Comparison of ENCODE assay signal across 1 cellular context in genomic region chr6:135085700-135086413, GRCh38.
TF ChIP-seq lines count a peak whose summit lies in the region.

No MANE protein-coding gene starts in this region.

TF ChIP-seq in GM12878, 131 proteins besides CTCF, POLR2A, EP300 and RAD21 (continued from another document):
- no peak for TF ChIP-seq IRF3 (IDR thresholded peaks at IDR 0.05)
- peak; percentile 31; the same call in 1 of the 2 replicates for TF ChIP-seq ZBED1 (IDR thresholded peaks at IDR 0.05; ENCODE audit: borderline replicate concordance)
- TF ChIP-seq IKZF1 (conservative IDR thresholded peaks at IDR 0.05): peak; percentile 52
- no peak for TF ChIP-seq SPI1 (IDR thresholded peaks at IDR 0.05; ENCODE audit: borderline replicate concordance, insufficient read depth, low read depth, low read length)
- peak; percentile 60; the same call in 1 of the 2 replicates for TF ChIP-seq BCL11A (IDR thresholded peaks at IDR 0.05; ENCODE audit: low read depth, low read length)
- TF ChIP-seq STAT1 (conservative IDR thresholded peaks at IDR 0.05): no peak
- TF ChIP-seq SMARCA5 (IDR thresholded peaks at IDR 0.05): peak; percentile 36
- peak; percentile 52; the same call in 1 of the 2 replicates for TF ChIP-seq IRF4 (IDR thresholded peaks at IDR 0.05; ENCODE audit: low read depth, low read length)
- peak; percentile 84 for TF ChIP-seq JUNB (IDR thresholded peaks at IDR 0.05)
- no peak for TF ChIP-seq ZNF384 (IDR thresholded peaks at IDR 0.05; ENCODE audit: borderline replicate concordance, low read depth, low read length)
- 0 out of 2 replicates have a peak, but pooled peaks have one; percentile 31 for TF ChIP-seq RUNX3 (IDR thresholded peaks at IDR 0.05; ENCODE audit: low read length)
- TF ChIP-seq FOXM1 (IDR thresholded peaks at IDR 0.05; ENCODE audit: low read depth, low read length): peak; percentile 32; the same call in 1 of the 2 replicates
- TF ChIP-seq SRF (IDR thresholded peaks at IDR 0.05; ENCODE audit: low read depth in 2 of 2, low read length in 2 of 2): no peak
- TF ChIP-seq ZNF24 (IDR thresholded peaks at IDR 0.05): no peak
- no peak for TF ChIP-seq NFYA (IDR thresholded peaks at IDR 0.05; ENCODE audit: borderline replicate concordance, low read depth, low read length)
- no peak for TF ChIP-seq ZBTB4 (CRISPR knock-in tag; IDR thresholded peaks at IDR 0.05)
- TF ChIP-seq, protein P1, sequence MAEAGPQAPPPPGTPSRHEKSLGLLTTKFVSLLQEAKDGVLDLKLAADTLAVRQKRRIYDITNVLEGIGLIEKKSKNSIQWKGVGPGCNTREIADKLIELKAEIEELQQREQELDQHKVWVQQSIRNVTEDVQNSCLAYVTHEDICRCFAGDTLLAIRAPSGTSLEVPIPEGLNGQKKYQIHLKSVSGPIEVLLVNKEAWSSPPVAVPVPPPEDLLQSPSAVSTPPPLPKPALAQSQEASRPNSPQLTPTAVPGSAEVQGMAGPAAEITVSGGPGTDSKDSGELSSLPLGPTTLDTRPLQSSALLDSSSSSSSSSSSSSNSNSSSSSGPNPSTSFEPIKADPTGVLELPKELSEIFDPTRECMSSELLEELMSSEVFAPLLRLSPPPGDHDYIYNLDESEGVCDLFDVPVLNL (IDR thresholded peaks at IDR 0.05; ENCODE audit: low read depth, low read length): no peak
- no peak for TF ChIP-seq POLR2AphosphoS2 (IDR thresholded peaks at IDR 0.05; ENCODE audit: low read depth, low read length)
- peak; percentile 72; the same call in 1 of the 2 replicates for TF ChIP-seq DPF2 (IDR thresholded peaks at IDR 0.05)
- 0 out of 4 replicates have a peak, but pooled peaks of 1 of the 2 experiments have one; percentile 27 for TF ChIP-seq IKZF2 (IDR thresholded peaks at IDR 0.05)
- TF ChIP-seq, protein P2, sequence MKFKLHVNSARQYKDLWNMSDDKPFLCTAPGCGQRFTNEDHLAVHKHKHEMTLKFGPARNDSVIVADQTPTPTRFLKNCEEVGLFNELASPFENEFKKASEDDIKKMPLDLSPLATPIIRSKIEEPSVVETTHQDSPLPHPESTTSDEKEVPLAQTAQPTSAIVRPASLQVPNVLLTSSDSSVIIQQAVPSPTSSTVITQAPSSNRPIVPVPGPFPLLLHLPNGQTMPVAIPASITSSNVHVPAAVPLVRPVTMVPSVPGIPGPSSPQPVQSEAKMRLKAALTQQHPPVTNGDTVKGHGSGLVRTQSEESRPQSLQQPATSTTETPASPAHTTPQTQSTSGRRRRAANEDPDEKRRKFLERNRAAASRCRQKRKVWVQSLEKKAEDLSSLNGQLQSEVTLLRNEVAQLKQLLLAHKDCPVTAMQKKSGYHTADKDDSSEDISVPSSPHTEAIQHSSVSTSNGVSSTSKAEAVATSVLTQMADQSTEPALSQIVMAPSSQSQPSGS (IDR thresholded peaks at IDR 0.05; ENCODE audit: low read length): peak; percentile 68
- TF ChIP-seq NFIC (IDR thresholded peaks at IDR 0.05; ENCODE audit: low read depth, low read length): no peak
- no peak for TF ChIP-seq CHD2 (IDR thresholded peaks at IDR 0.05; ENCODE audit: borderline replicate concordance, low read depth, low read length)
- TF ChIP-seq MEF2A (IDR thresholded peaks at IDR 0.05; ENCODE audit: insufficient read depth, low read depth, low read length): peak; percentile 94
- peak; percentile 67 for TF ChIP-seq PML (IDR thresholded peaks at IDR 0.05; ENCODE audit: low read length)
- TF ChIP-seq MTA3 (IDR thresholded peaks at IDR 0.05; ENCODE audit: borderline replicate concordance, low read length): 0 out of 2 replicates have a peak, but pooled peaks have one; percentile 77
